Comparison of ENCODE assay signal across 1 cellular context in the genomic region with DNA sequence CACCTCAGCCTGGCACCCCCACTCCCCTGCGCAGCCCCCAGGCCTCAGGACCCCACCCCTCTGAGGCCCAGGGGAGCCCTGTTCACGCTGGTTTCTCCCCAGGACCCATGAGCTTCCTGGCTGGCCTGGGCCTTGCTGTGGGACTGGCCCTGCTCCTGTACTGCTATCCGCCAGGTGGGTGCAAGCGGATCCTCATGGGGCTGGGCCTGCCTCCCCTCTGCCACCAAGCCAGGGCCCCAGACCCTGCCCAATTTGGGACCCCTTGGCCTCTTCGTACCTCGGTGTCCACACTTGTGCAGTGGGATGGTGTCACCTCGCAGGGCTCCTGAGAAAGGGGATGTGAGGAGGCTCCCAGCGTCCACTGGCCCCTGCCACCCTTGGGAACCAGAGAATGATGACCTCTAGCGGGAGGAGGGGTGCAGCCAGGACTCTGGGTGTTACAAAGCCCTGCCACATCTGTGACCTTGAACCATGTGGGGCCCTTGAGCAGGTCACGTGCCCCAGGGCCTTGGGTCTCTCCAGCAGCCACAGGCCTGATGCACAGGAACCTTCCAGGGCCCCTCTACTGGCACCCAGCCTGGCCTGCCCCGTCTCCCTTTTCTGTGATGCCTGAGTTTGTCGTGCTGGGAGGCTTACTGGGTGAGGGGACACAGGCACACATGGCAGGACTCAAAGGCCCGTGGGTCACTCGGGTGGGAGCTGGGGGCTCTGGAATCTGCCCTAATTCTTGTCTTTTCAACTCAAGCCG.
TF ChIP-seq lines count a peak whose summit lies in the region.

No MANE protein-coding gene starts in this region.

TF ChIP-seq in HepG2, 621 proteins besides CTCF, POLR2A, EP300 and RAD21 (continued from another document and continues in another):
- TF ChIP-seq, protein P1, sequence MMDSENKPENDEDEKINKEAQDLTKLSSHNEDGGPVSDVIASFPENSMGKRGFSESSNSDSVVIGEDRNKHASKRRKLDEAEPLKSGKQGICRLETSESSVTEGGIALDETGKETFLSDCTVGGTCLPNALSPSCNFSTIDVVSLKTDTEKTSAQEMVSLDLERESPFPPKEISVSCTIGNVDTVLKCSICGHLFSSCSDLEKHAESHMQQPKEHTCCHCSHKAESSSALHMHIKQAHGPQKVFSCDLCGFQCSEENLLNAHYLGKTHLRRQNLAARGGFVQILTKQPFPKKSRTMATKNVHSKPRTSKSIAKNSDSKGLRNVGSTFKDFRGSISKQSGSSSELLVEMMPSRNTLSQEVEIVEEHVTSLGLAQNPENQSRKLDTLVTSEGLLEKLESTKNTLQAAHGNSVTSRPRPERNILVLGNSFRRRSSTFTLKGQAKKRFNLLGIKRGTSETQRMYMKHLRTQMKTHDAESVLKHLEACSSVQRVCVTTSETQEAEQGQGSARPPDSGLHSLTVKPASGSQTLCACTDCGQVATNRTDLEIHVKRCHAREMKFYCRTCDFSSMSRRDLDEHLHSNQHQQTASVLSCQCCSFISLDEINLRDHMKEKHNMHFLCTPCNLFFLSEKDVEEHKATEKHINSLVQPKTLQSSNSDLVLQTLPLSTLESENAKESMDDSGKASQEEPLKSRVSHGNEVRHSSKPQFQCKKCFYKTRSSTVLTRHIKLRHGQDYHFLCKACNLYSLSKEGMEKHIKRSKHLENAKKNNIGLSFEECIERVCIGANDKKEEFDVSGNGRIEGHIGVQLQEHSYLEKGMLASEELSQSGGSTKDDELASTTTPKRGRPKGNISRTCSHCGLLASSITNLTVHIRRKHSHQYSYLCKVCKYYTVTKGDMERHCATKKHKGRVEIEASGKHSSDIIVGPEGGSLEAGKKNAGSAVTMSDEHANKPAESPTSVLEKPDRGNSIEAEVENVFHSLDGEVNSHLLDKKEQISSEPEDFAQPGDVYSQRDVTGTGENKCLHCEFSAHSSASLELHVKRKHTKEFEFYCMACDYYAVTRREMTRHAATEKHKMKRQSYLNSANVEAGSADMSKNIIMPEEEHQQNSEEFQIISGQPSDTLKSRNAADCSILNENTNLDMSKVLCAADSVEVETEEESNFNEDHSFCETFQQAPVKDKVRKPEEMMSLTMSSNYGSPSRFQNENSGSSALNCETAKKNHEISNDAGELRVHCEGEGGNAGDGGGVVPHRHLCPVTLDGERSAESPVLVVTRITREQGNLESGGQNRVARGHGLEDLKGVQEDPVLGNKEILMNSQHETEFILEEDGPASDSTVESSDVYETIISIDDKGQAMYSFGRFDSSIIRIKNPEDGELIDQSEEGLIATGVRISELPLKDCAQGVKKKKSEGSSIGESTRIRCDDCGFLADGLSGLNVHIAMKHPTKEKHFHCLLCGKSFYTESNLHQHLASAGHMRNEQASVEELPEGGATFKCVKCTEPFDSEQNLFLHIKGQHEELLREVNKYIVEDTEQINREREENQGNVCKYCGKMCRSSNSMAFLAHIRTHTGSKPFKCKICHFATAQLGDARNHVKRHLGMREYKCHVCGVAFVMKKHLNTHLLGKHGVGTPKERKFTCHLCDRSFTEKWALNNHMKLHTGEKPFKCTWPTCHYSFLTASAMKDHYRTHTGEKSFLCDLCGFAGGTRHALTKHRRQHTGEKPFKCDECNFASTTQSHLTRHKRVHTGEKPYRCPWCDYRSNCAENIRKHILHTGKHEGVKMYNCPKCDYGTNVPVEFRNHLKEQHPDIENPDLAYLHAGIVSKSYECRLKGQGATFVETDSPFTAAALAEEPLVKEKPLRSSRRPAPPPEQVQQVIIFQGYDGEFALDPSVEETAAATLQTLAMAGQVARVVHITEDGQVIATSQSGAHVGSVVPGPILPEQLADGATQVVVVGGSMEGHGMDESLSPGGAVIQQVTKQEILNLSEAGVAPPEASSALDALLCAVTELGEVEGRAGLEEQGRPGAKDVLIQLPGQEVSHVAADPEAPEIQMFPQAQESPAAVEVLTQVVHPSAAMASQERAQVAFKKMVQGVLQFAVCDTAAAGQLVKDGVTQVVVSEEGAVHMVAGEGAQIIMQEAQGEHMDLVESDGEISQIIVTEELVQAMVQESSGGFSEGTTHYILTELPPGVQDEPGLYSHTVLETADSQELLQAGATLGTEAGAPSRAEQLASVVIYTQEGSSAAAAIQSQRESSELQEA (CRISPR knock-in tag; IDR thresholded peaks at IDR 0.05; ENCODE audit: not compliant biosample characterization): peak; percentile 33
- TF ChIP-seq ZNF761 (CRISPR knock-in tag; conservative IDR thresholded peaks at IDR 0.05) (no peak), ZNF768 (CRISPR knock-in tag; IDR thresholded peaks at IDR 0.05) (peak; percentile 28; the same call in 1 of the 2 replicates), ZNF230 (CRISPR knock-in tag; IDR thresholded peaks at IDR 0.05) (peak; percentile 5; the same call in 1 of the 2 replicates), ZNF224 (CRISPR knock-in tag; IDR thresholded peaks at IDR 0.05) (no peak), NRL (CRISPR knock-in tag; IDR thresholded peaks at IDR 0.05; ENCODE audit: borderline replicate concordance) (peak; percentile 67), ZNF816 (CRISPR knock-in tag; IDR thresholded peaks at IDR 0.05; ENCODE audit: borderline replicate concordance) (no peak), TBP (CRISPR knock-in tag; IDR thresholded peaks at IDR 0.05) (no peak), KLF11 (CRISPR knock-in tag; IDR thresholded peaks at IDR 0.05) (peak; percentile 79; the same call in 1 of the 2 replicates), ZNF333 (CRISPR knock-in tag; IDR thresholded peaks at IDR 0.05; ENCODE audit: borderline replicate concordance) (no peak), JARID2 (CRISPR knock-in tag; IDR thresholded peaks at IDR 0.05; ENCODE audit: insufficient replicate concordance) (peak; percentile 83), ZNF792 (CRISPR knock-in tag; IDR thresholded peaks at IDR 0.05) (peak; percentile 86), ZNF567 (CRISPR knock-in tag; IDR thresholded peaks at IDR 0.05; ENCODE audit: borderline replicate concordance) (no peak), IRX3 (CRISPR knock-in tag; IDR thresholded peaks at IDR 0.05; ENCODE audit: borderline replicate concordance, low read depth) (no peak), ZNF749 (CRISPR knock-in tag; IDR thresholded peaks at IDR 0.05; ENCODE audit: borderline replicate concordance) (no peak), ZC3H13 (CRISPR knock-in tag; IDR thresholded peaks at IDR 0.05) (0 out of 2 replicates have a peak, but pooled peaks have one; percentile 39), EZH2 (conservative IDR thresholded peaks at IDR 0.05; ENCODE audit: low read depth, low read length) (no peak), ZC3H4 (CRISPR knock-in tag; IDR thresholded peaks at IDR 0.05; ENCODE audit: borderline replicate concordance) (no peak), ZNF563 (CRISPR knock-in tag; IDR thresholded peaks at IDR 0.05) (0 out of 2 replicates have a peak, but pooled peaks have one; percentile 18), HDAC1 (CRISPR knock-in tag; IDR thresholded peaks at IDR 0.05) (peak; percentile 52; the same call in 1 of the 2 replicates)
- TF ChIP-seq, protein P2, sequence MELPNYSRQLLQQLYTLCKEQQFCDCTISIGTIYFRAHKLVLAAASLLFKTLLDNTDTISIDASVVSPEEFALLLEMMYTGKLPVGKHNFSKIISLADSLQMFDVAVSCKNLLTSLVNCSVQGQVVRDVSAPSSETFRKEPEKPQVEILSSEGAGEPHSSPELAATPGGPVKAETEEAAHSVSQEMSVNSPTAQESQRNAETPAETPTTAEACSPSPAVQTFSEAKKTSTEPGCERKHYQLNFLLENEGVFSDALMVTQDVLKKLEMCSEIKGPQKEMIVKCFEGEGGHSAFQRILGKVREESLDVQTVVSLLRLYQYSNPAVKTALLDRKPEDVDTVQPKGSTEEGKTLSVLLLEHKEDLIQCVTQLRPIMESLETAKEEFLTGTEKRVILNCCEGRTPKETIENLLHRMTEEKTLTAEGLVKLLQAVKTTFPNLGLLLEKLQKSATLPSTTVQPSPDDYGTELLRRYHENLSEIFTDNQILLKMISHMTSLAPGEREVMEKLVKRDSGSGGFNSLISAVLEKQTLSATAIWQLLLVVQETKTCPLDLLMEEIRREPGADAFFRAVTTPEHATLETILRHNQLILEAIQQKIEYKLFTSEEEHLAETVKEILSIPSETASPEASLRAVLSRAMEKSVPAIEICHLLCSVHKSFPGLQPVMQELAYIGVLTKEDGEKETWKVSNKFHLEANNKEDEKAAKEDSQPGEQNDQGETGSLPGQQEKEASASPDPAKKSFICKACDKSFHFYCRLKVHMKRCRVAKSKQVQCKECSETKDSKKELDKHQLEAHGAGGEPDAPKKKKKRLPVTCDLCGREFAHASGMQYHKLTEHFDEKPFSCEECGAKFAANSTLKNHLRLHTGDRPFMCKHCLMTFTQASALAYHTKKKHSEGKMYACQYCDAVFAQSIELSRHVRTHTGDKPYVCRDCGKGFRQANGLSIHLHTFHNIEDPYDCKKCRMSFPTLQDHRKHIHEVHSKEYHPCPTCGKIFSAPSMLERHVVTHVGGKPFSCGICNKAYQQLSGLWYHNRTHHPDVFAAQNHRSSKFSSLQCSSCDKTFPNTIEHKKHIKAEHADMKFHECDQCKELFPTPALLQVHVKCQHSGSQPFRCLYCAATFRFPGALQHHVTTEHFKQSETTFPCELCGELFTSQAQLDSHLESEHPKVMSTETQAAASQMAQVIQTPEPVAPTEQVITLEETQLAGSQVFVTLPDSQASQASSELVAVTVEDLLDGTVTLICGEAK (IDR thresholded peaks at IDR 0.05): no peak
- TF ChIP-seq, protein P2 (CRISPR knock-in tag; IDR thresholded peaks at IDR 0.05): 0 out of 2 replicates have a peak, but pooled peaks have one; percentile 53
- TF ChIP-seq, protein P3, sequence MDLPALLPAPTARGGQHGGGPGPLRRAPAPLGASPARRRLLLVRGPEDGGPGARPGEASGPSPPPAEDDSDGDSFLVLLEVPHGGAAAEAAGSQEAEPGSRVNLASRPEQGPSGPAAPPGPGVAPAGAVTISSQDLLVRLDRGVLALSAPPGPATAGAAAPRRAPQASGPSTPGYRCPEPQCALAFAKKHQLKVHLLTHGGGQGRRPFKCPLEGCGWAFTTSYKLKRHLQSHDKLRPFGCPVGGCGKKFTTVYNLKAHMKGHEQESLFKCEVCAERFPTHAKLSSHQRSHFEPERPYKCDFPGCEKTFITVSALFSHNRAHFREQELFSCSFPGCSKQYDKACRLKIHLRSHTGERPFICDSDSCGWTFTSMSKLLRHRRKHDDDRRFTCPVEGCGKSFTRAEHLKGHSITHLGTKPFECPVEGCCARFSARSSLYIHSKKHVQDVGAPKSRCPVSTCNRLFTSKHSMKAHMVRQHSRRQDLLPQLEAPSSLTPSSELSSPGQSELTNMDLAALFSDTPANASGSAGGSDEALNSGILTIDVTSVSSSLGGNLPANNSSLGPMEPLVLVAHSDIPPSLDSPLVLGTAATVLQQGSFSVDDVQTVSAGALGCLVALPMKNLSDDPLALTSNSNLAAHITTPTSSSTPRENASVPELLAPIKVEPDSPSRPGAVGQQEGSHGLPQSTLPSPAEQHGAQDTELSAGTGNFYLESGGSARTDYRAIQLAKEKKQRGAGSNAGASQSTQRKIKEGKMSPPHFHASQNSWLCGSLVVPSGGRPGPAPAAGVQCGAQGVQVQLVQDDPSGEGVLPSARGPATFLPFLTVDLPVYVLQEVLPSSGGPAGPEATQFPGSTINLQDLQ (CRISPR knock-in tag; IDR thresholded peaks at IDR 0.05): no peak
- TF ChIP-seq, protein P4, sequence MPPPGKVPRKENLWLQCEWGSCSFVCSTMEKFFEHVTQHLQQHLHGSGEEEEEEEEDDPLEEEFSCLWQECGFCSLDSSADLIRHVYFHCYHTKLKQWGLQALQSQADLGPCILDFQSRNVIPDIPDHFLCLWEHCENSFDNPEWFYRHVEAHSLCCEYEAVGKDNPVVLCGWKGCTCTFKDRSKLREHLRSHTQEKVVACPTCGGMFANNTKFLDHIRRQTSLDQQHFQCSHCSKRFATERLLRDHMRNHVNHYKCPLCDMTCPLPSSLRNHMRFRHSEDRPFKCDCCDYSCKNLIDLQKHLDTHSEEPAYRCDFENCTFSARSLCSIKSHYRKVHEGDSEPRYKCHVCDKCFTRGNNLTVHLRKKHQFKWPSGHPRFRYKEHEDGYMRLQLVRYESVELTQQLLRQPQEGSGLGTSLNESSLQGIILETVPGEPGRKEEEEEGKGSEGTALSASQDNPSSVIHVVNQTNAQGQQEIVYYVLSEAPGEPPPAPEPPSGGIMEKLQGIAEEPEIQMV (CRISPR knock-in tag; IDR thresholded peaks at IDR 0.05; ENCODE audit: low read depth): 0 out of 2 replicates have a peak, but pooled peaks have one; percentile 63
- TF ChIP-seq, protein P5, sequence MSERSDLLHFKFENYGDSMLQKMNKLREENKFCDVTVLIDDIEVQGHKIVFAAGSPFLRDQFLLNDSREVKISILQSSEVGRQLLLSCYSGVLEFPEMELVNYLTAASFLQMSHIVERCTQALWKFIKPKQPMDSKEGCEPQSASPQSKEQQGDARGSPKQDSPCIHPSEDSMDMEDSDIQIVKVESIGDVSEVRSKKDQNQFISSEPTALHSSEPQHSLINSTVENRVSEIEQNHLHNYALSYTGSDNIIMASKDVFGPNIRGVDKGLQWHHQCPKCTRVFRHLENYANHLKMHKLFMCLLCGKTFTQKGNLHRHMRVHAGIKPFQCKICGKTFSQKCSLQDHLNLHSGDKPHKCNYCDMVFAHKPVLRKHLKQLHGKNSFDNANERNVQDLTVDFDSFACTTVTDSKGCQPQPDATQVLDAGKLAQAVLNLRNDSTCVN (CRISPR knock-in tag; IDR thresholded peaks at IDR 0.05; ENCODE audit: borderline replicate concordance): peak; percentile 73; the same call in 1 of the 2 replicates
- TF ChIP-seq, protein P6, sequence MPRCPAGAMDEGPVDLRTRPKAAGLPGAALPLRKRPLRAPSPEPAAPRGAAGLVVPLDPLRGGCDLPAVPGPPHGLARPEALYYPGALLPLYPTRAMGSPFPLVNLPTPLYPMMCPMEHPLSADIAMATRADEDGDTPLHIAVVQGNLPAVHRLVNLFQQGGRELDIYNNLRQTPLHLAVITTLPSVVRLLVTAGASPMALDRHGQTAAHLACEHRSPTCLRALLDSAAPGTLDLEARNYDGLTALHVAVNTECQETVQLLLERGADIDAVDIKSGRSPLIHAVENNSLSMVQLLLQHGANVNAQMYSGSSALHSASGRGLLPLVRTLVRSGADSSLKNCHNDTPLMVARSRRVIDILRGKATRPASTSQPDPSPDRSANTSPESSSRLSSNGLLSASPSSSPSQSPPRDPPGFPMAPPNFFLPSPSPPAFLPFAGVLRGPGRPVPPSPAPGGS (CRISPR knock-in tag; IDR thresholded peaks at IDR 0.05): no peak; the same call in 1 of the 2 replicates
